In the genomic region with DNA sequence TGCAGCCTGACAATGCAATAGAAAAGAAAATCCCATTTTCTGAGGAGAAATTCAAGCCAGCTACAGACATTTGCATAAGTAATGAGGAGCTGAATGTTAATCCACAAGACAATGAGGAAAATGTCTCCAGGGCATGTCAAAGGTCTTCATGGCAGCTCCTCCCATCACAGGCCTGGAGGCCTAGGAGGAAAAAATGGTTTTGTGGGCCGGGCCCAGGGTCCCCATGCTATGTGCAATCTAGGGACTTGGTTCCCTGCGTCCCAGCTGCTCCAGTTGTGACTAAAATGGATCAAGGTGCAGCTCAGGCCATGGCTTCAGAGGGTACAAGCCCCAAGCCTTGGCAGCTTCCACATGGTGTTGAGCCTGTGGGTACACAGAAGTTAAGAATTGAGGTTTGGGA, we compare ENCODE assay signal across 3 cellular contexts.
DNase-seq lines count a peak whose midpoint lies in the region; ATAC-seq, FAIRE-seq and TF ChIP-seq lines count a peak whose summit lies in the region.
"Not testable (repeated sequence)": the region's sequence is repeated elsewhere in the genome, so short reads cannot be mapped to it uniquely, and the experiment has no call there.

No MANE protein-coding gene starts in this region.

- CTCF ChIA-PET in A549 (lab: Yijun Ruan, JAX); K562 (lab: Yijun Ruan, JAX; ENCODE audit: low intra/inter-chr PET ratio): not testable (repeated sequence)
- CTCF ChIA-PET in HEK293 (lab: Yijun Ruan, JAX), result interaction anchor here (0.6 kb wide), 1 partner anchor 74 kb away, joined by 3 read pairs; no protein-coding TSS in a partner anchor

- not testable (repeated sequence) for TF ChIP-seq CTCF in A549 (IDR thresholded peaks at IDR 0.05); HEK293 (tag by site-specific recombination; IDR thresholded peaks at IDR 0.05); K562 (IDR thresholded peaks at IDR 0.05 in 2 of 3, conservative IDR thresholded peaks at IDR 0.05 in 1 of 3; ENCODE audit: insufficient read depth in 2 of 3, low read depth in 1 of 3, low read length in 3 of 3)

- H2AFZ ChIP-seq in K562 (ENCODE audit: low read depth, low read length), result not testable (repeated sequence)

- not testable (repeated sequence) for H3K9me1 ChIP-seq in K562 (ENCODE audit: control insufficient read depth, insufficient read depth, low read length)

- H3K9me3 ChIP-seq in A549, result peaks cover 29% of the 10 kb centered on the region; the same call in 2 of the 3 replicates
- H3K9me3 ChIP-seq in HEK293 (ENCODE audit: control insufficient read depth, insufficient read depth, low read depth, low read length); K562 (replicated peaks; ENCODE audit: control insufficient read depth, insufficient read depth, low read depth, low read length): not testable (repeated sequence)

- BruUV-seq in K562 (replicated peaks; lab: Mats Ljungman, UMichigan), result not testable (repeated sequence)

- not testable (repeated sequence) for H3K27ac ChIP-seq in A549; HEK293 (ENCODE audit: extremely low read depth, low read depth, low read length); K562 (ENCODE audit: extremely low read depth, low read depth, low read length)

- TF ChIP-seq RAD21 in A549 (conservative IDR thresholded peaks at IDR 0.05 in 1 of 2, IDR thresholded peaks at IDR 0.05 in 1 of 2); K562 (CRISPR knock-in tag; conservative IDR thresholded peaks at IDR 0.05 in 1 of 2, IDR thresholded peaks at IDR 0.05 in 1 of 2): not testable (repeated sequence)

- not testable (repeated sequence) for TF ChIP-seq POLR2A in A549 (IDR thresholded peaks at IDR 0.05; ENCODE audit: low read length); K562 (conservative IDR thresholded peaks at IDR 0.05)

- not testable (repeated sequence) for DNase-seq in A549 (ENCODE audit: low read depth in 1 of 2, low spot score in 1 of 2); K562 (ENCODE audit: extremely low read depth in 1 of 4, low spot score in 3 of 4)

- not testable (repeated sequence) for H3K79me2 ChIP-seq in K562 (ENCODE audit: control insufficient read depth, insufficient read depth, low read length)

- WGBS in A549 (ENCODE audit: missing lambda C conversion rate), result 21% methylated on average over 2 of the region's 2 CpGs
- 36% methylated on average over 2 of the region's 2 CpGs for WGBS in K562 (ENCODE audit: insufficient coverage, low coverage, missing lambda C conversion rate)

- FAIRE-seq in A549 (lab: Jason Lieb, UNC); K562 (lab: Jason Lieb, UNC): not testable (repeated sequence)

- H3K4me3 ChIP-seq in A549; HEK293 (ENCODE audit: low read depth, low read length); K562: not testable (repeated sequence)

- not testable (repeated sequence) for H3K36me3 ChIP-seq in HEK293 (ENCODE audit: control insufficient read depth in 2 of 2, insufficient read depth in 1 of 2, low read length in 2 of 2); K562 (ENCODE audit: control insufficient read depth, insufficient read depth, low read length)

- intact Hi-C loops in K562 (cut with micrococcal nuclease), result not testable (repeated sequence)

- H3K27me3 ChIP-seq in K562 (ENCODE audit: control insufficient read depth in 2 of 2, insufficient read depth in 2 of 2, low read length in 2 of 2), result not testable (repeated sequence)

- H3K4me1 ChIP-seq in A549; HEK293 (ENCODE audit: control insufficient read depth, insufficient read depth, low read length); K562 (replicated peaks in 1 of 2; ENCODE audit: control insufficient read depth in 2 of 2, insufficient read depth in 2 of 2, low read length in 2 of 2): not testable (repeated sequence)

- not testable (repeated sequence) for H3K4me2 ChIP-seq in A549; K562 (ENCODE audit: insufficient read depth, low read length)

- POLR2A ChIA-PET in A549 (lab: Yijun Ruan, JAX); HEK293 (lab: Yijun Ruan, JAX); K562 (lab: Yijun Ruan, JAX): not testable (repeated sequence)

- in situ Hi-C loops in K562 (cut with MboI), result not testable (repeated sequence)

- ATAC-seq in A549, K562: not testable (repeated sequence)

- H3K9ac ChIP-seq in K562 (ENCODE audit: insufficient read depth in 1 of 2, low read depth in 2 of 2, low read length in 2 of 2), result not testable (repeated sequence)

- H4K20me1 ChIP-seq in K562 (replicated peaks; ENCODE audit: control insufficient read depth, insufficient read depth, low read length), result not testable (repeated sequence)

- not testable (repeated sequence) for TF ChIP-seq EP300 in A549 (IDR thresholded peaks at IDR 0.05); K562 (IDR thresholded peaks at IDR 0.05; ENCODE audit: low read length)

TF ChIP-seq in A549, 52 proteins besides CTCF, POLR2A, EP300 and RAD21:
- TF ChIP-seq ZFP36 (IDR thresholded peaks at IDR 0.05; ENCODE audit: borderline replicate concordance, partially characterized antibody), result peak; percentile 91

TF ChIP-seq in HEK293, 187 proteins besides CTCF, POLR2A, EP300 and RAD21:
- TF ChIP-seq SETDB1 (IDR thresholded peaks at IDR 0.05; ENCODE audit: insufficient read length, low read length), result peak; percentile 77
- peak; percentile 89 for TF ChIP-seq ZNF585B (tag by site-specific recombination; IDR thresholded peaks at IDR 0.05)

TF ChIP-seq in K562, 482 proteins besides CTCF, POLR2A, EP300 and RAD21:
- TF ChIP-seq TRIM28 (IDR thresholded peaks at IDR 0.05) (peak; percentile 67), ZFP36 (IDR thresholded peaks at IDR 0.05; ENCODE audit: low read depth, low read length, partially characterized antibody) (peak; percentile 82)
